Comparison of ENCODE assay signal across 1 cellular context in the genomic region with DNA sequence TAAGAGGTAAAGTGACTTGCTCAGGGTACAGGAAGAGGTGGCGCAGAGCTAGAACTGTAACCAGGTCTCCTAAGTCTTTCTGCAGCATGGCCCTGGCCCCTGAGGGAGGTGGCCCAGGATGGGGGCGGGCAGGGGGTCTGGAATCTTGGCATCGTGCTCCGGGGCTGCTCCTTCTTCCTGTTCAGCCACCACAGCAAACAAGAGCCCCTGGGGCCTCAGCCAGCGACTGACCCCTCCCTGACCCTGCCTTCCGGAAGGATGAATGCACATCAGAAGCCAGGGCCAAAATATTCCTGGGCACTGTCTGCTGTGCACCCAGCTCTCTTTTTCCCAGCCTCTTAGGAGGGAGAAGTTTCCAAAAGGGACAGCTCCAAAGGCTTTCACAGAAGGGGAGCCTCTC.
TF ChIP-seq lines count a peak whose summit lies in the region.

No MANE protein-coding gene starts in this region.

TF ChIP-seq in IMR-90, 13 proteins besides CTCF, POLR2A, EP300 and RAD21 (continued from another document):
- TF ChIP-seq, protein P1, sequence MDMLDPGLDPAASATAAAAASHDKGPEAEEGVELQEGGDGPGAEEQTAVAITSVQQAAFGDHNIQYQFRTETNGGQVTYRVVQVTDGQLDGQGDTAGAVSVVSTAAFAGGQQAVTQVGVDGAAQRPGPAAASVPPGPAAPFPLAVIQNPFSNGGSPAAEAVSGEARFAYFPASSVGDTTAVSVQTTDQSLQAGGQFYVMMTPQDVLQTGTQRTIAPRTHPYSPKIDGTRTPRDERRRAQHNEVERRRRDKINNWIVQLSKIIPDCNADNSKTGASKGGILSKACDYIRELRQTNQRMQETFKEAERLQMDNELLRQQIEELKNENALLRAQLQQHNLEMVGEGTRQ (IDR thresholded peaks at IDR 0.05; ENCODE audit: low read depth, low read length), result no peak
